In genomic region chr13:107884564-107884963, GRCh38 we compare ENCODE assay signal across 1 cellular context.
TF ChIP-seq lines count a peak whose summit lies in the region.

No MANE protein-coding gene starts in this region.

TF ChIP-seq in IMR-90, 13 proteins besides CTCF, POLR2A, EP300 and RAD21:
- no peak for TF ChIP-seq BHLHE40 (IDR thresholded peaks at IDR 0.05; ENCODE audit: low read depth, low read length)
- no peak for TF ChIP-seq USF2 (IDR thresholded peaks at IDR 0.05; ENCODE audit: low read depth, low read length)
- no peak for TF ChIP-seq CEBPB (IDR thresholded peaks at IDR 0.05; ENCODE audit: low read depth, low read length)
- no peak for TF ChIP-seq MAZ (IDR thresholded peaks at IDR 0.05; ENCODE audit: borderline replicate concordance, low read depth, low read length)
- no peak for TF ChIP-seq MXI1 (IDR thresholded peaks at IDR 0.05; ENCODE audit: borderline replicate concordance, low read depth, low read length)
- TF ChIP-seq NFE2L2 (IDR thresholded peaks at IDR 0.05; ENCODE audit: low read depth, low read length) = no peak
- TF ChIP-seq MAFK (IDR thresholded peaks at IDR 0.05; ENCODE audit: low read depth, low read length) = no peak
- TF ChIP-seq RFX5 (IDR thresholded peaks at IDR 0.05; ENCODE audit: low read depth, low read length) = no peak
- TF ChIP-seq RCOR1 (IDR thresholded peaks at IDR 0.05; ENCODE audit: insufficient replicate concordance, low read length) = no peak
- TF ChIP-seq ELK1 (IDR thresholded peaks at IDR 0.05; ENCODE audit: borderline replicate concordance, low read depth, low read length) = no peak
- no peak for TF ChIP-seq FOS (IDR thresholded peaks at IDR 0.05; ENCODE audit: low read depth, low read length)
- TF ChIP-seq SMC3 (IDR thresholded peaks at IDR 0.05; ENCODE audit: low read depth, low read length) = no peak
- no peak for TF ChIP-seq CHD1 (IDR thresholded peaks at IDR 0.05; ENCODE audit: low read depth, low read length)
